In genomic region chr21:36156339-36156814, GRCh38 we compare ENCODE assay signal across 8 cellular contexts. TPM values are rescaled to one million over a fixed set of nuclear protein-coding genes. Genes with fewer than 3 reads are reported as not detected.
DNase-seq lines count a peak whose midpoint lies in the region; ATAC-seq and TF ChIP-seq lines count a peak whose summit lies in the region.

No MANE protein-coding gene starts in this region.

- ATAC-seq in GM18502 (IDR thresholded peaks at IDR 0.05; ENCODE audit: poor library complexity, unreplicated experiment), result peak; percentile 91
- ATAC-seq in HG02973 (IDR thresholded peaks at IDR 0.05; ENCODE audit: unreplicated experiment), result peak; percentile 85
- ATAC-seq in right cardiac atrium, result peak; percentile 97

- no peak overlapping the region for H3K27ac ChIP-seq in right cardiac atrium (ENCODE audit: low read length)
- peak overlapping the region; percentile 77 to 83 for H3K27ac ChIP-seq in uterus

- peak overlapping the region; percentile 85 for H3K4me3 Mint-ChIP-seq in T-helper 2 cell treated with Interferon-gamma antibody and Interleukin-4, amounts not matched to agents 5 μg/mL and 100 μg/mL, for 36 hours

- no peaks in the 10 kb centered on the region for H3K4me1 ChIP-seq in right cardiac atrium (ENCODE audit: control insufficient read depth, insufficient read depth, low read length)
- H3K4me1 ChIP-seq in uterus, result no peaks in the 10 kb centered on the region

- intact Hi-C loops in right cardiac atrium (cut with DNase I), result loop anchor here in 1 of 4 donors (10.0 kb wide), 1 partner anchor 168 kb away; the partner anchor contains the start of gene MORC3
- intact Hi-C loops in uterus (cut with DNase I; ENCODE audit: low total_unique reads), result no loop called here

- peaks cover 8% of the 10 kb centered on the region for H3K36me3 Mint-ChIP-seq in T-helper 2 cell treated with Interferon-gamma antibody and Interleukin-4, amounts not matched to agents 5 μg/mL and 100 μg/mL, for 36 hours (ENCODE audit: low read depth)

- H3K9me3 Mint-ChIP-seq in T-helper 2 cell treated with Interferon-gamma antibody and Interleukin-4, amounts not matched to agents 5 μg/mL and 100 μg/mL, for 36 hours, result no peaks in the 10 kb centered on the region

- TF ChIP-seq POLR2A in uterus (IDR thresholded peaks at IDR 0.05), result peak in 1 of 2 donors; percentile 80

- no peaks in the 10 kb centered on the region for H3K9me3 ChIP-seq in right cardiac atrium (ENCODE audit: control insufficient read depth, low read length)
- H3K9me3 ChIP-seq in uterus, result no peaks in the 10 kb centered on the region

- H3K27ac Mint-ChIP-seq in T-helper 2 cell treated with Interferon-gamma antibody and Interleukin-4, amounts not matched to agents 5 μg/mL and 100 μg/mL, for 36 hours, result no peak overlapping the region

- H3K36me3 ChIP-seq in uterus, result no peaks in the 10 kb centered on the region

- H3K27me3 Mint-ChIP-seq in T-helper 2 cell treated with Interferon-gamma antibody and Interleukin-4, amounts not matched to agents 5 μg/mL and 100 μg/mL, for 36 hours (ENCODE audit: low read depth), result peaks cover 11% of the 10 kb centered on the region

- H3K27me3 ChIP-seq in right cardiac atrium (ENCODE audit: control insufficient read depth, insufficient read depth) (no peaks in the 10 kb centered on the region), uterus (no peaks in the 10 kb centered on the region)

- under 1% methylated on average over 43 of the region's 43 CpGs for WGBS in right cardiac atrium

- no peak for TF ChIP-seq CTCF in uterus (IDR thresholded peaks at IDR 0.05)

- H3K4me3 ChIP-seq in right cardiac atrium (ENCODE audit: low read length) (peak overlapping the region; percentile 81), uterus (peak overlapping the region; percentile 62 to 94)

- peak; percentile 89 for DNase-seq in NCI-H187 treated with DMSO at 0.1 percent for 48 hours (lab: John Stamatoyannopoulos, UW)
- peak; percentile 97 for DNase-seq in T-helper 2 cell treated with Interferon-gamma antibody and Interleukin-4, amounts not matched to agents 5 μg/mL and 100 μg/mL, for 36 hours (ENCODE audit: low spot score)
- DNase-seq in anterior cingulate cortex (lab: John Stamatoyannopoulos, UW), result peak; percentile 84 to 100 (median 100)
- peak; percentile 99 to 100 (median 100) for DNase-seq in right cardiac atrium
- peak; percentile 96 for DNase-seq in pulmonary artery endothelial cell (ENCODE audit: low read depth, low spot score)
- peak; percentile 100 for DNase-seq in uterus

- peaks cover 23% of the 10 kb centered on the region for H3K4me1 Mint-ChIP-seq in T-helper 2 cell treated with Interferon-gamma antibody and Interleukin-4, amounts not matched to agents 5 μg/mL and 100 μg/mL, for 36 hours (ENCODE audit: low read depth)

RNA-seq across cellular contexts. Expression of gene DOP1B, which starts 0.2 kb away (rescaled TPM):
- total RNA-seq in right cardiac atrium, result 1 to 10 TPM; 5.0 to 8.1 (median 7.1) TPM
- polyA plus RNA-seq in right cardiac atrium, result 1.7 TPM
- total RNA-seq in pulmonary artery endothelial cell, result 5.9 and 6.8 TPM in 2 replicates
- total RNA-seq in uterus, result 10 to 100 TPM in 3 of 4 donors, 1 to 10 TPM in 1; 3.8 to 18.7 (median 14.9) TPM

RNA-seq across cellular contexts. Expression of gene CBR3, which starts 21.5 kb away (rescaled TPM):
- total RNA-seq in right cardiac atrium, result 1 to 10 TPM; 3.1 to 4.1 (median 3.5) TPM
- polyA plus RNA-seq in right cardiac atrium, result 6.2 TPM
- 16.8 and 20.2 TPM in 2 replicates for total RNA-seq in pulmonary artery endothelial cell
- 1 to 10 TPM; 2.6 to 7.3 (median 5.2) TPM for total RNA-seq in uterus
